Comparison of ENCODE assay signal across 14 cellular contexts in the genomic region with DNA sequence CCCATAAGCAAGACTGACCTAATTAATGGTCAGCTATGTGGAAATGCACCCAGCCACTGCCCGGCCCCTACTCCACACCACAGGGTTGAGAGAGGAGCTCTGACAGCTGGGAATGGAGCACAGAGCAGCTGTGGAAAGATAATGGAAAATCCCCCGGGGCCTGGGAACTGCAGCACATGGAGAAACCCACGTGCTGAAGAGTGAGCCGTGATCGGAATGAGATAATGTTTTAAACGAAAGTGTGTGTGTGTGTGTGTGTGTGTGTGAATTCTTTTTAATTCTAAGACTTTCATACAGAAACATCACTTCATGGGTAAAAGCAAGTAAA. TPM values are rescaled to one million over a fixed set of nuclear protein-coding genes. Genes with fewer than 3 reads are reported as not detected.
DNase-seq lines count a peak whose midpoint lies in the region; ATAC-seq and TF ChIP-seq lines count a peak whose summit lies in the region.
"Had no signal": no experiment of that assay in that cellular context is flagged by ENCODE, and none has a peak within 500 bp of the region (broad histone marks: within the 10 kb centered on the region; RNA-seq: fewer than 3 reads in every experiment).

No MANE protein-coding gene starts in this region.

- no peak for ATAC-seq in GM19452 (IDR thresholded peaks at IDR 0.05; ENCODE audit: unreplicated experiment)
- ATAC-seq in naive thymus-derived CD8-positive, alpha-beta T cell = no peak
- ATAC-seq: effector memory CD8-positive, alpha-beta T cell had no signal

- no peaks in the 10 kb centered on the region for H3F3A ChIP-seq in smooth muscle cell (ENCODE audit: low read depth)

- peaks cover 0 to 2% (median 0%) of the 10 kb centered on the region in 5 donors for H3K27me3 Mint-ChIP-seq in naive thymus-derived CD8-positive, alpha-beta T cell
- H3K27me3 Mint-ChIP-seq in activated naive CD8-positive, alpha-beta T cell treated with anti-CD3 and anti-CD28 coated beads for 36 hours = no peaks in the 10 kb centered on the region

- H3K36me3 Mint-ChIP-seq in naive thymus-derived CD8-positive, alpha-beta T cell = no peaks in the 10 kb centered on the region
- H3K36me3 Mint-ChIP-seq in activated naive CD8-positive, alpha-beta T cell treated with anti-CD3 and anti-CD28 coated beads for 36 hours = no peaks in the 10 kb centered on the region
- H3K36me3 Mint-ChIP-seq: naive B cell had no signal

- no peaks in the 10 kb centered on the region for H3K4me1 ChIP-seq in smooth muscle cell (ENCODE audit: low read depth)

- no peaks in the 10 kb centered on the region for H3K27me3 ChIP-seq in smooth muscle cell (ENCODE audit: low read depth)

- no peaks in the 10 kb centered on the region for H4K20me1 ChIP-seq in smooth muscle cell (ENCODE audit: low read depth)

- H3K4me3 ChIP-seq in cardiac fibroblast (replicated peaks in 1 of 2; ENCODE audit: low read depth in 2 of 2, low read length in 2 of 2) (no peak overlapping the region), smooth muscle cell (no peak overlapping the region)

- H3K27ac ChIP-seq in smooth muscle cell (ENCODE audit: low read depth) = peak overlapping the region; percentile 60

- no peaks in the 10 kb centered on the region for H3K9me3 ChIP-seq in smooth muscle cell (replicated peaks; ENCODE audit: low read depth)

- peaks cover 0 to 7% (median 0%) of the 10 kb centered on the region in 4 donors for H3K4me1 Mint-ChIP-seq in naive thymus-derived CD8-positive, alpha-beta T cell
- H3K4me1 Mint-ChIP-seq in activated naive CD8-positive, alpha-beta T cell treated with anti-CD3 and anti-CD28 coated beads for 36 hours = no peaks in the 10 kb centered on the region
- H3K4me1 Mint-ChIP-seq: naive B cell had no signal

- WGBS in smooth muscle cell (ENCODE audit: low lambda C conversion rate) = 9% methylated on average over 6 of the region's 6 CpGs

- DNase-seq in LHCN-M2 (ENCODE audit: low read depth) (peak; percentile 94), cardiac fibroblast (ENCODE audit: low read depth in 2 of 2) (peak; percentile 52 to 85), hepatic stellate cell (ENCODE audit: low spot score) (peak; percentile 74), smooth muscle cell (lab: John Stamatoyannopoulos, UW; ENCODE audit: unreplicated experiment) (peak; percentile 65)
- DNase-seq in naive thymus-derived CD8-positive, alpha-beta T cell = no peak
- no peak for DNase-seq in activated naive CD8-positive, alpha-beta T cell treated with anti-CD3 and anti-CD28 coated beads for 36 hours
- DNase-seq: amygdala; Calu3; effector memory CD8-positive, alpha-beta T cell; H9; naive B cell; NCI-H1436; T-helper 9 cell had no signal

- H3K36me3 ChIP-seq in smooth muscle cell (ENCODE audit: low read depth) = no peaks in the 10 kb centered on the region

- H3K4me3 Mint-ChIP-seq in naive thymus-derived CD8-positive, alpha-beta T cell = no peak overlapping the region
- H3K4me3 Mint-ChIP-seq in activated naive CD8-positive, alpha-beta T cell treated with anti-CD3 and anti-CD28 coated beads for 36 hours = no peak overlapping the region
- H3K4me3 Mint-ChIP-seq: effector memory CD8-positive, alpha-beta T cell; H9; naive B cell had no signal

- TF ChIP-seq CTCF in cardiac fibroblast (IDR thresholded peaks at IDR 0.05; ENCODE audit: low read depth, low read length) (no peak), smooth muscle cell (IDR thresholded peaks at IDR 0.05; ENCODE audit: borderline replicate concordance, insufficient read depth, poor library complexity, severe bottlenecking) (no peak)

- peak overlapping the region; percentile 30 for H3K9ac ChIP-seq in smooth muscle cell (ENCODE audit: low read depth)

- H3K79me2 ChIP-seq in smooth muscle cell (ENCODE audit: low read depth) = no peaks in the 10 kb centered on the region

- H3K27ac Mint-ChIP-seq in naive thymus-derived CD8-positive, alpha-beta T cell = no peak overlapping the region
- H3K27ac Mint-ChIP-seq in activated naive CD8-positive, alpha-beta T cell treated with anti-CD3 and anti-CD28 coated beads for 36 hours = no peak overlapping the region
- H3K27ac Mint-ChIP-seq: effector memory CD8-positive, alpha-beta T cell; H9 had no signal

- POLR2A ChIA-PET in naive thymus-derived CD8-positive, alpha-beta T cell (lab: Charles Lee) = interaction anchor here (1.6 kb wide), 1 partner anchor 19 kb away, joined by 3 read pairs; no protein-coding TSS in a partner anchor

- peak overlapping the region; percentile 59 for H3K4me2 ChIP-seq in smooth muscle cell

- no peak overlapping the region for H2AFZ ChIP-seq in smooth muscle cell (ENCODE audit: low read depth)

- no peaks in the 10 kb centered on the region for H3K9me3 Mint-ChIP-seq in naive thymus-derived CD8-positive, alpha-beta T cell
- no peaks in the 10 kb centered on the region for H3K9me3 Mint-ChIP-seq in activated naive CD8-positive, alpha-beta T cell treated with anti-CD3 and anti-CD28 coated beads for 36 hours
- H3K9me3 Mint-ChIP-seq: effector memory CD8-positive, alpha-beta T cell; naive B cell had no signal

RNA-seq across cellular contexts. Expression of a gene that starts 13.1 kb away (rescaled TPM):
- total RNA-seq in LHCN-M2 (2014; rRNA removed) (2.5 and 5.5 TPM in 2 replicates), smooth muscle cell (6.1 and 8.3 TPM in 2 replicates)
- 0.16 TPM for polyA plus RNA-seq in LHCN-M2 (2012)
- polyA plus RNA-seq in smooth muscle cell = 13.4 and 15.2 TPM in 2 replicates
- total RNA-seq in naive thymus-derived CD8-positive, alpha-beta T cell = 10 to 100 TPM; 60.0 to 68.3 TPM
- 10 to 100 TPM in 1 of 3 donors, 1 to 10 TPM in 2; 7.3 to 25.4 (median 8.5) TPM for polyA plus RNA-seq in naive thymus-derived CD8-positive, alpha-beta T cell
- total RNA-seq in activated naive CD8-positive, alpha-beta T cell treated with anti-CD3 and anti-CD28 coated beads for 36 hours = 10 to 100 TPM; 14.0 to 14.6 TPM

Comparison
In these comparisons a context has a peak if more than half of its experiments do, and no peak if none do; other contexts are left out.
1. DNase-seq: peak in LHCN-M2 (single experiment), cardiac fibroblast (2 of 2), hepatic stellate cell (single experiment) and smooth muscle cell (single experiment); none in naive thymus-derived CD8-positive, alpha-beta T cell (0 of 10) and activated naive CD8-positive, alpha-beta T cell treated with anti-CD3 and anti-CD28 coated beads for 36 hours (single experiment).